ENCODE assay signal across 14 cellular contexts in the genomic region with DNA sequence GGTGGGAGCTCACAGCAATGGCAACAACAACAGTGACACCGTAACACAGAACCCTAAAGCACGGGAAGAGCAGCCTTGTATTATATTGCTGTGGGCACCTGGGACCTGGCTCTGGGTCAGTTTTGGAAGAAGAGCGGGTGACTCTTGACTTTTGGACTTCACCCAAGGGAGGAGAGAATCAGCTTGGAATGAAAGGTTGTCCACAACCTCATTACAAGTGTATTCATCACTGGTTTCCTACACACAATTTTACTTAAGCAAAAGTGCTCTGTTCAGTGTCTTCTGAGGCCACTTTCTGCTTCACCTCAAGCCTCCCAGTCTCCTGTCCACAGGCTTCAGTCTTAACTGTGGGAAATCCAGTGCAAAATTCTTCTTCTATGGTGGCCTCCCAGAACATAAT.
"Had no signal": no experiment of that assay in that cellular context is flagged by ENCODE, and none has a peak within 500 bp of the region (broad histone marks: within the 10 kb centered on the region; RNA-seq: fewer than 3 reads in every experiment).

No MANE protein-coding gene starts in this region.

- H3K9me3 ChIP-seq: left lung, spleen, tibial nerve had no signal

- H3K36me3 ChIP-seq: left lung, spleen, tibial nerve had no signal

- H3K4me3 ChIP-seq: dorsolateral prefrontal cortex, left lung, spleen, tibial nerve had no signal

- ATAC-seq: activated naive CD4-positive, alpha-beta T cell treated with anti-CD3 and anti-CD28 coated beads, Interleukin-2, amount 50 U/mL, for 72 hours; foreskin keratinocyte; natural killer cell treated with Interleukin-12 subunit alpha and Interleukin-12 subunit beta and Interleukin-15 and Interleukin-18, amount 100 ng/mL, for 72 hours; right cardiac atrium; stimulated activated memory B cell treated with anti-CD40 and anti-IgM and Interleukin-4, amounts not matched to agents 10 μg/mL and 1 μg/mL and 100 μg/mL, for 72 hours had no signal

- DNase-seq: activated CD4-positive, alpha-beta T cell treated with anti-CD3 and anti-CD28 coated beads, Interleukin-2, amount 50 U/mL, for 1 hour; amygdala; dorsolateral prefrontal cortex; foreskin keratinocyte; left lung; occipital lobe; right cardiac atrium; spleen; stimulated activated CD4-positive, alpha-beta T cell treated with anti-CD3 and anti-CD28 coated beads, Interleukin-1b, Interleukin-23, amount 100 ng/mL, for 48 hours had no signal

- FAIRE-seq: TTC549 had no signal

- H3K27me3 ChIP-seq: dorsolateral prefrontal cortex, foreskin keratinocyte, left lung, spleen, tibial nerve had no signal
